17 cellular contexts compared by ENCODE assay signal in the genomic region with DNA sequence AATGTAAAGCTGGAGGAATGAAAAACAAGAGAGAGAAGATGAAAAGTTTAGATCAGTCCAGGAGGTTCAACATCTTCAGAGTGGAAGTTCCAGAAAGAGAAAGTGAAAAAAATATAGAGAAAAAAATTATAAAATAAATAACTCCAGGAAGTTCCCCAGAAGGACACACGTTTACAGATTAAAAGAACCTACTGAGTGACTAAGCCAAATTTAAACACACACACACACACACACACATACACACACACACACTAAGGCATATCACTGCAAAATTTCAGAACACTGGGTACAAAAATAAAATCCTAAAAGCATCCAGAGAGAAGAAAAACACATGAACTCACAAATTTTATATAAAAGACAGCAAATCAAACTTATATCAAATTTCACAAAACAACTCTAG.
"Had no signal": no experiment of that assay in that cellular context is flagged by ENCODE, and none has a peak within 500 bp of the region (broad histone marks: within the 10 kb centered on the region; RNA-seq: fewer than 3 reads in every experiment).

No MANE protein-coding gene starts in this region.

- H3K9me3 ChIP-seq: ascending aorta, psoas muscle, right lobe of liver had no signal

- H3K4me1 ChIP-seq: ascending aorta, psoas muscle, right lobe of liver had no signal

- H3K9me3 Mint-ChIP-seq: activated CD4-positive, alpha-beta memory T cell treated with anti-CD3 and anti-CD28 coated beads, Interleukin-2, amount 10 ng/mL, durations not matched to agents 7 days and 5 days had no signal

- H3K27me3 ChIP-seq: ascending aorta, right lobe of liver had no signal

- H3K4me3 Mint-ChIP-seq: activated CD4-positive, alpha-beta memory T cell treated with anti-CD3 and anti-CD28 coated beads, Interleukin-2, amount 10 ng/mL, durations not matched to agents 7 days and 5 days; activated CD4-positive, alpha-beta T cell treated with anti-CD3 and anti-CD28 coated beads for 36 hours; naive thymus-derived CD4-positive, alpha-beta T cell; T-cell had no signal

- H3K27ac Mint-ChIP-seq: activated CD4-positive, alpha-beta memory T cell treated with anti-CD3 and anti-CD28 coated beads, Interleukin-2, amount 10 ng/mL, durations not matched to agents 7 days and 5 days; activated CD4-positive, alpha-beta T cell treated with anti-CD3 and anti-CD28 coated beads for 36 hours; naive thymus-derived CD4-positive, alpha-beta T cell; T-cell had no signal

- H3K4me1 Mint-ChIP-seq: activated CD4-positive, alpha-beta memory T cell treated with anti-CD3 and anti-CD28 coated beads, Interleukin-2, amount 10 ng/mL, durations not matched to agents 7 days and 5 days; activated CD4-positive, alpha-beta T cell treated with anti-CD3 and anti-CD28 coated beads for 36 hours; T-cell had no signal

- H3K36me3 ChIP-seq: ascending aorta, right lobe of liver, WERI-Rb-1 had no signal

- ATAC-seq: activated CD4-positive, alpha-beta T cell treated with anti-CD3 and anti-CD28 coated beads for 36 hours; left cardiac atrium; naive thymus-derived CD4-positive, alpha-beta T cell; psoas muscle; right lobe of liver; stimulated activated naive CD8-positive, alpha-beta T cell treated with anti-CD3 and anti-CD28 coated beads, Interleukin-15, Interleukin-2, amounts not matched to agents 100 U/mL and 50 U/mL, for 24 hours; T-cell had no signal

- H3K36me3 Mint-ChIP-seq: T-cell had no signal

- H3K27ac ChIP-seq: ascending aorta, psoas muscle, right lobe of liver, WERI-Rb-1 had no signal

- DNase-seq: activated CD4-positive, alpha-beta memory T cell treated with anti-CD3 and anti-CD28 coated beads, Interleukin-2, amount 10 ng/mL, durations not matched to agents 7 days and 5 days; activated CD4-positive, alpha-beta T cell treated with anti-CD3 and anti-CD28 coated beads for 36 hours; activated CD8-positive, alpha-beta memory T cell treated with anti-CD3 and anti-CD28 coated beads, Interleukin-2, amount 50 U/mL, for 48 hours; activated naive CD4-positive, alpha-beta T cell; effector memory CD4-positive, alpha-beta T cell; hippocampal formation; left cardiac atrium; naive thymus-derived CD4-positive, alpha-beta T cell; nucleus accumbens; psoas muscle; right lobe of liver; stimulated activated CD4-positive, alpha-beta T cell treated with anti-CD3 and anti-CD28 coated beads, Interleukin-2, amount 100 ng/mL, for 48 hours; stimulated activated naive CD8-positive, alpha-beta T cell treated with anti-CD3 and anti-CD28 coated beads, Interleukin-15, Interleukin-2, amounts not matched to agents 100 U/mL and 50 U/mL, for 24 hours; T-cell; WERI-Rb-1 had no signal

- H3K4me3 ChIP-seq: ascending aorta, lung, psoas muscle, right lobe of liver had no signal
